Comparison of ENCODE assay signal across 12 cellular contexts in the genomic region with DNA sequence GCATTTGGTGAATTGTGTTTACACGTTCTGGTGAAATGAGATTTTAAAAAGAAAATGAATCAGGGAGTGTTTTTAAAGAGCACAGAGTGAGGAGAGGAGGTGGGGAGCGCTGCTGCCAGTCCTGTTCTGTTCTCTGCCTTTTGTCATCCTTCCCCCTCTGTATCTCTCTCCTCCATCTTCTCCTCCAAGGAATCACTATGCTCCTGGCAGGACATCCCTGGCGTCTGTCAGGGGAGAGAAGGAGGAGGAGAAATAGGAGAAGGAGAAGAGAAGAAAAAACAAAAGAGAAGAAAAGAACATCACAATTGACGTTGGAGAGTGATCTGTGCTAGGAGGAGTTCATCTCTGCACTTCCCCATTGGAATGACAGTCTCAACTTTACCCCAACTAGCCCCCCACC.
DNase-seq lines count a peak whose midpoint lies in the region; ATAC-seq, FAIRE-seq and TF ChIP-seq lines count a peak whose summit lies in the region.
"Had no signal": no experiment of that assay in that cellular context is flagged by ENCODE, and none has a peak within 500 bp of the region (broad histone marks: within the 10 kb centered on the region; RNA-seq: fewer than 3 reads in every experiment).

No MANE protein-coding gene starts in this region.

- TF ChIP-seq RAD21 in SK-N-SH (IDR thresholded peaks at IDR 0.05; ENCODE audit: low read length), result no peak

- CTCF ChIA-PET in SK-N-SH (lab: Yijun Ruan, JAX), result interaction anchor here (1.1 kb wide), 2 partner anchors 260 to 561 kb away, joined by 3 read pairs; no protein-coding TSS in a partner anchor

- peak overlapping the region; percentile 76 to 91 for H3K27ac ChIP-seq in SK-N-SH (ENCODE audit: low read depth in 2 of 2, low read length in 1 of 2)
- peak overlapping the region; percentile 72 to 91 (median 83) for H3K27ac ChIP-seq in gastroesophageal sphincter
- no peak overlapping the region for H3K27ac ChIP-seq in osteoblast (ENCODE audit: low read depth, low read length)
- H3K27ac ChIP-seq in upper lobe of right lung, result peak overlapping the region; percentile 12
- H3K27ac ChIP-seq: colonic mucosa had no signal

- TF ChIP-seq CTCF in SK-N-SH (IDR thresholded peaks at IDR 0.05), result no peak
- no peak for TF ChIP-seq CTCF in gastroesophageal sphincter (IDR thresholded peaks at IDR 0.05)
- TF ChIP-seq CTCF in osteoblast (IDR thresholded peaks at IDR 0.05; ENCODE audit: extremely low read depth, low read depth, low read length), result no peak
- TF ChIP-seq CTCF in upper lobe of right lung (IDR thresholded peaks at IDR 0.05), result no peak

- H3K4me3 ChIP-seq in SK-N-SH (ENCODE audit: low read depth in 2 of 2, low read length in 1 of 2) (no peak overlapping the region), gastroesophageal sphincter (no peak overlapping the region), osteoblast (ENCODE audit: insufficient read depth, low read length) (no peak overlapping the region), upper lobe of right lung (no peak overlapping the region)
- H3K4me3 ChIP-seq: colonic mucosa, lung had no signal

- no peaks in the 10 kb centered on the region for H3K79me2 ChIP-seq in SK-N-SH (ENCODE audit: insufficient read depth)
- H3K79me2 ChIP-seq in osteoblast (ENCODE audit: insufficient read depth, low read length), result no peaks in the 10 kb centered on the region

- H3K4me1 ChIP-seq in SK-N-SH (ENCODE audit: control insufficient read depth in 1 of 2, insufficient read depth in 2 of 2, low read depth in 1 of 2, low read length in 1 of 2) (peaks cover 19 to 28% of the 10 kb centered on the region in 2 experiments), gastroesophageal sphincter (peaks cover 15 to 87% (median 28%) of the 10 kb centered on the region in 3 donors), osteoblast (ENCODE audit: insufficient read depth, low read length) (peaks cover 42% of the 10 kb centered on the region), upper lobe of right lung (peaks cover 17% of the 10 kb centered on the region)
- H3K4me1 ChIP-seq: colonic mucosa had no signal

- no peak overlapping the region for H2AFZ ChIP-seq in SK-N-SH (ENCODE audit: low read depth)
- peak overlapping the region; percentile 18 for H2AFZ ChIP-seq in osteoblast (ENCODE audit: low read length)

- intact Hi-C loops in upper lobe of right lung (cut with DNase I), result no loop called here

- H3K9me2 ChIP-seq in SK-N-SH, result no peaks in the 10 kb centered on the region

- no peak for FAIRE-seq in H54 (lab: Jason Lieb, UNC)

- H3K4me2 ChIP-seq in SK-N-SH, result peak overlapping the region; percentile 71
- no peak overlapping the region for H3K4me2 ChIP-seq in osteoblast (ENCODE audit: insufficient read depth, low read length)

- 46% methylated on average over 4 of the region's 4 CpGs for WGBS in SK-N-SH (ENCODE audit: low lambda C conversion rate)
- 4 to 18% methylated on average over 3 to 4 of the region's 4 CpGs for WGBS in gastroesophageal sphincter (ENCODE audit: low coverage in 1 of 2), 2 donors

- TF ChIP-seq EP300 in SK-N-SH (IDR thresholded peaks at IDR 0.05; ENCODE audit: borderline replicate concordance in 1 of 2, low read depth in 1 of 2, low read length in 1 of 2), result no peak
- no peak for TF ChIP-seq EP300 in gastroesophageal sphincter (IDR thresholded peaks at IDR 0.05)

- H3K27me3 ChIP-seq in SK-N-SH (ENCODE audit: insufficient read depth) (no peaks in the 10 kb centered on the region), gastroesophageal sphincter (no peaks in the 10 kb centered on the region), osteoblast (ENCODE audit: insufficient read depth, low read length) (no peaks in the 10 kb centered on the region), upper lobe of right lung (no peaks in the 10 kb centered on the region)
- H3K27me3 ChIP-seq: colonic mucosa had no signal

- H3F3A ChIP-seq in SK-N-SH (replicated peaks; ENCODE audit: insufficient read depth), result peaks cover 21% of the 10 kb centered on the region

- H3K36me3 ChIP-seq in SK-N-SH (replicated peaks in 1 of 2; ENCODE audit: control insufficient read depth in 1 of 2, insufficient read depth in 2 of 2, low read length in 1 of 2) (no peaks in the 10 kb centered on the region), gastroesophageal sphincter (no peaks in the 10 kb centered on the region), osteoblast (ENCODE audit: insufficient read depth, low read length) (no peaks in the 10 kb centered on the region), upper lobe of right lung (no peaks in the 10 kb centered on the region)
- H3K36me3 ChIP-seq: colonic mucosa had no signal

- no peaks in the 10 kb centered on the region for H4K20me1 ChIP-seq in SK-N-SH (ENCODE audit: insufficient read depth)
- H4K20me1 ChIP-seq in osteoblast (ENCODE audit: insufficient read depth, low read length), result no peaks in the 10 kb centered on the region

- TF ChIP-seq POLR2A in gastroesophageal sphincter (IDR thresholded peaks at IDR 0.05) (no peak), H54 (IDR thresholded peaks at IDR 0.05; ENCODE audit: low read depth, low read length) (no peak)

- ATAC-seq in gastroesophageal sphincter (peak; percentile 17), upper lobe of right lung (no peak), HG03159 (IDR thresholded peaks at IDR 0.05; ENCODE audit: unreplicated experiment) (no peak)
- ATAC-seq: activated T-helper 17 cell treated with anti-CD3 and anti-CD28 coated beads, Interleukin-2, amount 50 U/mL, for 72 hours had no signal

- POLR2A ChIA-PET in SK-N-SH (lab: Yijun Ruan, JAX), result no interaction called here

- H3K9me3 ChIP-seq in SK-N-SH, result no peaks in the 10 kb centered on the region
- no peaks in the 10 kb centered on the region for H3K9me3 ChIP-seq in gastroesophageal sphincter
- H3K9me3 ChIP-seq in osteoblast (ENCODE audit: low read depth, low read length), result no peaks in the 10 kb centered on the region
- no peaks in the 10 kb centered on the region for H3K9me3 ChIP-seq in upper lobe of right lung
- H3K9me3 ChIP-seq: colonic mucosa had no signal

- no peak overlapping the region for H3K9ac ChIP-seq in SK-N-SH

- DNase-seq in SK-N-SH (no peak), osteoblast (ENCODE audit: insufficient read length, low spot score, missing footprints) (no peak), upper lobe of right lung (no peak), germinal center (ENCODE audit: low spot score) (no peak), H54 (ENCODE audit: insufficient read length, low spot score) (no peak)
- DNase-seq: activated CD4-positive, alpha-beta memory T cell treated with anti-CD3 and anti-CD28 coated beads, Interleukin-2, amount 10 ng/mL, durations not matched to agents 7 days and 5 days; NCI-H1105 treated with DMSO at 0.1 percent for 48 hours had no signal

TF ChIP-seq in SK-N-SH, 30 proteins besides CTCF, POLR2A, EP300 and RAD21:
- TF ChIP-seq YY1 (IDR thresholded peaks at IDR 0.05; ENCODE audit: low read depth) (no peak), RCOR1 (IDR thresholded peaks at IDR 0.05; ENCODE audit: low read length) (no peak), MEF2A (IDR thresholded peaks at IDR 0.05; ENCODE audit: borderline replicate concordance, low read depth) (no peak)
